In genomic region chr7:95504199-95504598, GRCh38 we compare ENCODE assay signal across 5 cellular contexts. TPM values are rescaled to one million over a fixed set of nuclear protein-coding genes. Genes with fewer than 3 reads are reported as not detected.
"Had no signal": no experiment of that assay in that cellular context is flagged by ENCODE, and none has a peak within 500 bp of the region (broad histone marks: within the 10 kb centered on the region; RNA-seq: fewer than 3 reads in every experiment).

No MANE protein-coding gene starts in this region.

RNA-seq across cellular contexts. Expression of gene ASB4, which starts 18.5 kb away (rescaled TPM):
- total RNA-seq: gastroesophageal sphincter, kidney epithelial cell, osteocyte, transverse colon, ureter had no signal
